ENCODE assay signal across 33 cellular contexts in genomic region chr1:17255336-17255735, GRCh38. TPM values are rescaled to one million over a fixed set of nuclear protein-coding genes. Genes with fewer than 3 reads are reported as not detected.
"Had no signal": no experiment of that assay in that cellular context is flagged by ENCODE, and none has a peak within 500 bp of the region (broad histone marks: within the 10 kb centered on the region; RNA-seq: fewer than 3 reads in every experiment).

No MANE protein-coding gene starts in this region.

- DNase-seq: activated CD4-positive, alpha-beta memory T cell treated with anti-CD3 and anti-CD28 coated beads for 36 hours; activated CD4-positive, alpha-beta T cell treated with anti-CD3 and anti-CD28 coated beads for 36 hours; activated CD4-positive, alpha-beta T cell treated with anti-CD3 and anti-CD28 coated beads, Interleukin-2, amount 10 ng/mL, durations not matched to agents 24 days and 14 days; activated CD4-positive, CD25-positive, alpha-beta regulatory T cell; activated CD4-positive, CD25-positive, alpha-beta regulatory T cell treated with anti-CD3 and anti-CD28 coated beads, Interleukin-2, amount 50 U/mL, for 72 hours; activated CD8-positive, alpha-beta memory T cell treated with anti-CD3 and anti-CD28 coated beads, Interleukin-2, amount 10 ng/mL, durations not matched to agents 7 days and 5 days; activated CD8-positive, alpha-beta memory T cell treated with anti-CD3 and anti-CD28 coated beads, Interleukin-2, amount 50 U/mL, for 4 hours; activated CD8-positive, alpha-beta T cell treated with anti-CD3 and anti-CD28 coated beads, Interleukin-2, amount 10 ng/mL, durations not matched to agents 7 days and 5 days; activated effector memory CD4-positive, alpha-beta T cell treated with anti-CD3 and anti-CD28 coated beads, Interleukin-2, amount 50 U/mL, for 16 hours; activated naive CD4-positive, alpha-beta T cell treated with anti-CD3 and anti-CD28 coated beads for 36 hours; activated naive CD8-positive, alpha-beta T cell treated with anti-CD3 and anti-CD28 coated beads for 36 hours; activated naive CD8-positive, alpha-beta T cell treated with anti-CD3 and anti-CD28 coated beads, Interleukin-2, amount 50 U/mL, for 24 hours; activated T-cell treated with anti-CD3 and anti-CD28 coated beads, Interleukin-2, amount 50 U/mL, for 1 hour; activated T-cell treated with anti-CD3 and anti-CD28 coated beads, Interleukin-2, amount 50 U/mL, for 48 hours; adrenal gland; amygdala; aorta; body of pancreas; caudate nucleus; dorsolateral prefrontal cortex; effector memory CD4-positive, alpha-beta T cell; endodermal cell; foreskin keratinocyte; gastrocnemius medialis; glutamatergic neuron; T-helper 2 cell had no signal

- H3K9me3 ChIP-seq: adrenal gland, body of pancreas, gastrocnemius medialis had no signal

- H3K27me3 ChIP-seq: body of pancreas, foreskin keratinocyte had no signal

- H3K27ac ChIP-seq: adrenal gland, body of pancreas, coronary artery, dorsolateral prefrontal cortex, foreskin keratinocyte, gastrocnemius medialis had no signal

- ATAC-seq: activated CD4-positive, alpha-beta T cell treated with anti-CD3 and anti-CD28 coated beads for 36 hours; activated CD8-positive, alpha-beta memory T cell treated with anti-CD3 and anti-CD28 coated beads, Interleukin-2, amount 10 ng/mL, durations not matched to agents 7 days and 5 days; activated CD8-positive, alpha-beta T cell treated with anti-CD3 and anti-CD28 coated beads, Interleukin-2, amount 10 ng/mL, durations not matched to agents 7 days and 5 days; activated naive CD8-positive, alpha-beta T cell treated with anti-CD3 and anti-CD28 coated beads, Interleukin-2, amount 50 U/mL, for 24 hours; body of pancreas; esophagus mucosa; foreskin keratinocyte; gastrocnemius medialis had no signal

- H3K4me3 ChIP-seq: adrenal gland, body of pancreas, coronary artery, dorsolateral prefrontal cortex, gastrocnemius medialis had no signal

- H3K4me1 ChIP-seq: adrenal gland, body of pancreas, gastrocnemius medialis had no signal

- H3K36me3 ChIP-seq: adrenal gland, gastrocnemius medialis had no signal

RNA-seq across cellular contexts. Expression of gene PADI3, which starts 6.4 kb away (rescaled TPM):
- total RNA-seq: activated CD4-positive, alpha-beta memory T cell treated with anti-CD3 and anti-CD28 coated beads for 36 hours; activated CD4-positive, alpha-beta T cell treated with anti-CD3 and anti-CD28 coated beads for 36 hours; activated CD4-positive, alpha-beta T cell treated with anti-CD3 and anti-CD28 coated beads, Interleukin-2, amount 10 ng/mL, durations not matched to agents 24 days and 14 days; activated CD8-positive, alpha-beta memory T cell treated with anti-CD3 and anti-CD28 coated beads for 36 hours; activated CD8-positive, alpha-beta memory T cell treated with anti-CD3 and anti-CD28 coated beads, Interleukin-2, amount 10 ng/mL, durations not matched to agents 7 days and 5 days; activated CD8-positive, alpha-beta T cell treated with anti-CD3 and anti-CD28 coated beads, Interleukin-2, amount 10 ng/mL, durations not matched to agents 7 days and 5 days; activated naive CD4-positive, alpha-beta T cell treated with anti-CD3 and anti-CD28 coated beads for 36 hours; activated naive CD8-positive, alpha-beta T cell treated with anti-CD3 and anti-CD28 coated beads for 36 hours; activated T-helper 1 cell treated with anti-CD3 and anti-CD28 coated beads, Interleukin-12 subunit alpha, Interleukin-12 subunit beta, Interleukin-2, Interleukin-4 antibody, amounts not matched to agents 30 ng/mL and 10 ng/mL and 1 ng/mL, durations not matched to agents 14 hours and 24 hours and 36 hours; activated T-helper 2 cell treated with anti-CD3 and anti-CD28 coated beads, Interferon-gamma antibody, Interleukin-2, Interleukin-4, amounts not matched to agents 10 μg/mL and 5 μg/mL and 100 μg/mL, durations not matched to agents 14 hours and 24 hours and 36 hours; adrenal gland; aorta; body of pancreas; dorsolateral prefrontal cortex; epithelial cell of proximal tubule; gastrocnemius medialis; T-helper 1 cell treated with Interleukin-12 subunit alpha and Interleukin-12 subunit beta and Interleukin-4 antibody, amounts not matched to agents 30 ng/mL and 1 ng/mL, for 36 hours had no signal

RNA-seq across cellular contexts. Expression of gene PADI1, which starts 50.4 kb away (rescaled TPM):
- total RNA-seq: activated CD4-positive, alpha-beta memory T cell treated with anti-CD3 and anti-CD28 coated beads for 36 hours; activated CD4-positive, alpha-beta T cell treated with anti-CD3 and anti-CD28 coated beads for 36 hours; activated CD4-positive, alpha-beta T cell treated with anti-CD3 and anti-CD28 coated beads, Interleukin-2, amount 10 ng/mL, durations not matched to agents 24 days and 14 days; activated CD8-positive, alpha-beta memory T cell treated with anti-CD3 and anti-CD28 coated beads for 36 hours; activated CD8-positive, alpha-beta memory T cell treated with anti-CD3 and anti-CD28 coated beads, Interleukin-2, amount 10 ng/mL, durations not matched to agents 7 days and 5 days; activated CD8-positive, alpha-beta T cell treated with anti-CD3 and anti-CD28 coated beads, Interleukin-2, amount 10 ng/mL, durations not matched to agents 7 days and 5 days; activated naive CD4-positive, alpha-beta T cell treated with anti-CD3 and anti-CD28 coated beads for 36 hours; activated naive CD8-positive, alpha-beta T cell treated with anti-CD3 and anti-CD28 coated beads for 36 hours; activated T-helper 1 cell treated with anti-CD3 and anti-CD28 coated beads, Interleukin-12 subunit alpha, Interleukin-12 subunit beta, Interleukin-2, Interleukin-4 antibody, amounts not matched to agents 30 ng/mL and 10 ng/mL and 1 ng/mL, durations not matched to agents 14 hours and 24 hours and 36 hours; activated T-helper 2 cell treated with anti-CD3 and anti-CD28 coated beads, Interferon-gamma antibody, Interleukin-2, Interleukin-4, amounts not matched to agents 10 μg/mL and 5 μg/mL and 100 μg/mL, durations not matched to agents 14 hours and 24 hours and 36 hours; adrenal gland; aorta; body of pancreas; gastrocnemius medialis; T-helper 1 cell treated with Interleukin-12 subunit alpha and Interleukin-12 subunit beta and Interleukin-4 antibody, amounts not matched to agents 30 ng/mL and 1 ng/mL, for 36 hours had no signal

RNA-seq across cellular contexts. Expression of gene PADI4, which starts 52.7 kb away (rescaled TPM):
- total RNA-seq: activated T-helper 1 cell treated with anti-CD3 and anti-CD28 coated beads, Interleukin-12 subunit alpha, Interleukin-12 subunit beta, Interleukin-2, Interleukin-4 antibody, amounts not matched to agents 30 ng/mL and 10 ng/mL and 1 ng/mL, durations not matched to agents 14 hours and 24 hours and 36 hours; activated T-helper 2 cell treated with anti-CD3 and anti-CD28 coated beads, Interferon-gamma antibody, Interleukin-2, Interleukin-4, amounts not matched to agents 10 μg/mL and 5 μg/mL and 100 μg/mL, durations not matched to agents 14 hours and 24 hours and 36 hours; body of pancreas; endodermal cell; epithelial cell of proximal tubule; esophagus mucosa; foreskin keratinocyte; gastrocnemius medialis had no signal
